1 cellular context compared by ENCODE assay signal in the genomic region with DNA sequence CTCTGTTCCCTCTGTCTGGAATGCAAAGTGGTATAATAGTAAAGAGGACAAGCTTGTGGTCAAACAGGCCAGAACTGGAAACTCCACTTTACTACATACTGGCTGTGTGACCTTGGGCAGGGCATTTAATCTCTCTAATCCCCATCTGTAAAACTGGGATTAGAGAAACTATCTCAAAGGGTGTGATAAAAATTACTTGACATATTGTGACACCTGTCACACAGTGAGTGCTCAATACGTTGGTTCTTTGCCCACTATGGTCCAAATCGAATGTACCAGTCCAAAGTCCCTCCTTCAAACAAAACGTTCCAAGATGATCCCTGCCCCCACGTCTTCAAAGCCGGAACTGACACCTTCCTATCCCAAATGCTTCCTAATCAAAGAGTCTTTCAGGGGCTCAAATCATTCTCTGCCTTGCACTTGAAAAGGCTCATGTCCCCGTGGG.
TF ChIP-seq lines count a peak whose summit lies in the region.

No MANE protein-coding gene starts in this region.

TF ChIP-seq in HepG2, 621 proteins besides CTCF, POLR2A, EP300 and RAD21 (continued from another document and continues in another):
- no peak for TF ChIP-seq ZNF709 (CRISPR knock-in tag; IDR thresholded peaks at IDR 0.05)
- peak; percentile 62; the same call in 1 of the 2 replicates for TF ChIP-seq CREM (IDR thresholded peaks at IDR 0.05)
- TF ChIP-seq CREM (CRISPR knock-in tag; IDR thresholded peaks at IDR 0.05), result no peak
- TF ChIP-seq, protein P1, sequence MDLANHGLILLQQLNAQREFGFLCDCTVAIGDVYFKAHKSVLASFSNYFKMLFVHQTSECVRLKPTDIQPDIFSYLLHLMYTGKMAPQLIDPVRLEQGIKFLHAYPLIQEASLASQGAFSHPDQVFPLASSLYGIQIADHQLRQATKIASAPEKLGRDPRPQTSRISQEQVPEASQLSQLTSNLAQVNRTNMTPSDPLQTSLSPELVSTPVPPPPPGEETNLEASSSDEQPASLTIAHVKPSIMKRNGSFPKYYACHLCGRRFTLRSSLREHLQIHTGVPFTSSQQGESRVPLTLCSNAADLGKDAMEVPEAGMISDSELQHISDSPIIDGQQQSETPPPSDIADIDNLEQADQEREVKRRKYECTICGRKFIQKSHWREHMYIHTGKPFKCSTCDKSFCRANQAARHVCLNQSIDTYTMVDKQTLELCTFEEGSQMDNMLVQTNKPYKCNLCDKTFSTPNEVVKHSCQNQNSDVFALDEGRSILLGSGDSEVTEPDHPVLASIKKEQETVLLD (CRISPR knock-in tag; IDR thresholded peaks at IDR 0.05; ENCODE audit: low read depth), result no peak
- TF ChIP-seq ZNF644 (CRISPR knock-in tag; IDR thresholded peaks at IDR 0.05; ENCODE audit: low read depth), result no peak
- TF ChIP-seq MIER2 (CRISPR knock-in tag; IDR thresholded peaks at IDR 0.05), result no peak
- TF ChIP-seq ZNF572 (CRISPR knock-in tag; IDR thresholded peaks at IDR 0.05), result no peak
- TF ChIP-seq ZNF564 (CRISPR knock-in tag; IDR thresholded peaks at IDR 0.05), result no peak
- TF ChIP-seq, protein P2, sequence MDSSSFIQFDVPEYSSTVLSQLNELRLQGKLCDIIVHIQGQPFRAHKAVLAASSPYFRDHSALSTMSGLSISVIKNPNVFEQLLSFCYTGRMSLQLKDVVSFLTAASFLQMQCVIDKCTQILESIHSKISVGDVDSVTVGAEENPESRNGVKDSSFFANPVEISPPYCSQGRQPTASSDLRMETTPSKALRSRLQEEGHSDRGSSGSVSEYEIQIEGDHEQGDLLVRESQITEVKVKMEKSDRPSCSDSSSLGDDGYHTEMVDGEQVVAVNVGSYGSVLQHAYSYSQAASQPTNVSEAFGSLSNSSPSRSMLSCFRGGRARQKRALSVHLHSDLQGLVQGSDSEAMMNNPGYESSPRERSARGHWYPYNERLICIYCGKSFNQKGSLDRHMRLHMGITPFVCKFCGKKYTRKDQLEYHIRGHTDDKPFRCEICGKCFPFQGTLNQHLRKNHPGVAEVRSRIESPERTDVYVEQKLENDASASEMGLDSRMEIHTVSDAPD (CRISPR knock-in tag; IDR thresholded peaks at IDR 0.05), result no peak
- TF ChIP-seq, protein P3, sequence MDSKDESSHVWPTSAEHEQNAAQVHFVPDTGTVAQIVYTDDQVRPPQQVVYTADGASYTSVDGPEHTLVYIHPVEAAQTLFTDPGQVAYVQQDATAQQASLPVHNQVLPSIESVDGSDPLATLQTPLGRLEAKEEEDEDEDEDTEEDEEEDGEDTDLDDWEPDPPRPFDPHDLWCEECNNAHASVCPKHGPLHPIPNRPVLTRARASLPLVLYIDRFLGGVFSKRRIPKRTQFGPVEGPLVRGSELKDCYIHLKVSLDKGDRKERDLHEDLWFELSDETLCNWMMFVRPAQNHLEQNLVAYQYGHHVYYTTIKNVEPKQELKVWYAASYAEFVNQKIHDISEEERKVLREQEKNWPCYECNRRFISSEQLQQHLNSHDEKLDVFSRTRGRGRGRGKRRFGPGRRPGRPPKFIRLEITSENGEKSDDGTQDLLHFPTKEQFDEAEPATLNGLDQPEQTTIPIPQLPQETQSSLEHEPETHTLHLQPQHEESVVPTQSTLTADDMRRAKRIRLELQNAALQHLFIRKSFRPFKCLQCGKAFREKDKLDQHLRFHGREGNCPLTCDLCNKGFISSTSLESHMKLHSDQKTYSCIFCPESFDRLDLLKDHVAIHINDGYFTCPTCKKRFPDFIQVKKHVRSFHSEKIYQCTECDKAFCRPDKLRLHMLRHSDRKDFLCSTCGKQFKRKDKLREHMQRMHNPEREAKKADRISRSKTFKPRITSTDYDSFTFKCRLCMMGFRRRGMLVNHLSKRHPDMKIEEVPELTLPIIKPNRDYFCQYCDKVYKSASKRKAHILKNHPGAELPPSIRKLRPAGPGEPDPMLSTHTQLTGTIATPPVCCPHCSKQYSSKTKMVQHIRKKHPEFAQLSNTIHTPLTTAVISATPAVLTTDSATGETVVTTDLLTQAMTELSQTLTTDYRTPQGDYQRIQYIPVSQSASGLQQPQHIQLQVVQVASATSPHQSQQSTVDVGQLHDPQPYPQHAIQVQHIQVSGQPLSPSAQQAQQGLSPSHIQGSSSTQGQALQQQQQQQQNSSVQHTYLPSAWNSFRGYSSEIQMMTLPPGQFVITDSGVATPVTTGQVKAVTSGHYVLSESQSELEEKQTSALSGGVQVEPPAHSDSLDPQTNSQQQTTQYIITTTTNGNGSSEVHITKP (CRISPR knock-in tag; IDR thresholded peaks at IDR 0.05; ENCODE audit: low read depth), result no peak
- no peak for TF ChIP-seq SIX4 (CRISPR knock-in tag; IDR thresholded peaks at IDR 0.05)
- peak; percentile 52 for TF ChIP-seq RARA (CRISPR knock-in tag; IDR thresholded peaks at IDR 0.05)
- TF ChIP-seq NFE2L2 (IDR thresholded peaks at IDR 0.05; ENCODE audit: low read length), result no peak
- TF ChIP-seq, protein P4, sequence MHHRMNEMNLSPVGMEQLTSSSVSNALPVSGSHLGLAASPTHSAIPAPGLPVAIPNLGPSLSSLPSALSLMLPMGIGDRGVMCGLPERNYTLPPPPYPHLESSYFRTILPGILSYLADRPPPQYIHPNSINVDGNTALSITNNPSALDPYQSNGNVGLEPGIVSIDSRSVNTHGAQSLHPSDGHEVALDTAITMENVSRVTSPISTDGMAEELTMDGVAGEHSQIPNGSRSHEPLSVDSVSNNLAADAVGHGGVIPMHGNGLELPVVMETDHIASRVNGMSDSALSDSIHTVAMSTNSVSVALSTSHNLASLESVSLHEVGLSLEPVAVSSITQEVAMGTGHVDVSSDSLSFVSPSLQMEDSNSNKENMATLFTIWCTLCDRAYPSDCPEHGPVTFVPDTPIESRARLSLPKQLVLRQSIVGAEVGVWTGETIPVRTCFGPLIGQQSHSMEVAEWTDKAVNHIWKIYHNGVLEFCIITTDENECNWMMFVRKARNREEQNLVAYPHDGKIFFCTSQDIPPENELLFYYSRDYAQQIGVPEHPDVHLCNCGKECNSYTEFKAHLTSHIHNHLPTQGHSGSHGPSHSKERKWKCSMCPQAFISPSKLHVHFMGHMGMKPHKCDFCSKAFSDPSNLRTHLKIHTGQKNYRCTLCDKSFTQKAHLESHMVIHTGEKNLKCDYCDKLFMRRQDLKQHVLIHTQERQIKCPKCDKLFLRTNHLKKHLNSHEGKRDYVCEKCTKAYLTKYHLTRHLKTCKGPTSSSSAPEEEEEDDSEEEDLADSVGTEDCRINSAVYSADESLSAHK (CRISPR knock-in tag; IDR thresholded peaks at IDR 0.05; ENCODE audit: borderline replicate concordance), result no peak
- TF ChIP-seq ZNF292 (CRISPR knock-in tag; IDR thresholded peaks at IDR 0.05; ENCODE audit: borderline replicate concordance, low read depth), result no peak
- TF ChIP-seq KDM5B (CRISPR knock-in tag; IDR thresholded peaks at IDR 0.05; ENCODE audit: borderline replicate concordance), result no peak
- TF ChIP-seq, protein P5, sequence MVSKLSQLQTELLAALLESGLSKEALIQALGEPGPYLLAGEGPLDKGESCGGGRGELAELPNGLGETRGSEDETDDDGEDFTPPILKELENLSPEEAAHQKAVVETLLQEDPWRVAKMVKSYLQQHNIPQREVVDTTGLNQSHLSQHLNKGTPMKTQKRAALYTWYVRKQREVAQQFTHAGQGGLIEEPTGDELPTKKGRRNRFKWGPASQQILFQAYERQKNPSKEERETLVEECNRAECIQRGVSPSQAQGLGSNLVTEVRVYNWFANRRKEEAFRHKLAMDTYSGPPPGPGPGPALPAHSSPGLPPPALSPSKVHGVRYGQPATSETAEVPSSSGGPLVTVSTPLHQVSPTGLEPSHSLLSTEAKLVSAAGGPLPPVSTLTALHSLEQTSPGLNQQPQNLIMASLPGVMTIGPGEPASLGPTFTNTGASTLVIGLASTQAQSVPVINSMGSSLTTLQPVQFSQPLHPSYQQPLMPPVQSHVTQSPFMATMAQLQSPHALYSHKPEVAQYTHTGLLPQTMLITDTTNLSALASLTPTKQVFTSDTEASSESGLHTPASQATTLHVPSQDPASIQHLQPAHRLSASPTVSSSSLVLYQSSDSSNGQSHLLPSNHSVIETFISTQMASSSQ (IDR thresholded peaks at IDR 0.05; ENCODE audit: low read depth), result 0 out of 2 replicates have a peak, but pooled peaks have one; percentile 26
- TF ChIP-seq, protein P5 (CRISPR knock-in tag; IDR thresholded peaks at IDR 0.05; ENCODE audit: borderline replicate concordance), result no peak
- no peak; the same call in 1 of the 2 replicates for TF ChIP-seq NR2F2 (IDR thresholded peaks at IDR 0.05; ENCODE audit: borderline replicate concordance, low read depth)
- TF ChIP-seq KLF16 (CRISPR knock-in tag; IDR thresholded peaks at IDR 0.05), result no peak
- TF ChIP-seq ZNF160 (CRISPR knock-in tag; IDR thresholded peaks at IDR 0.05), result no peak; the same call in 1 of the 2 replicates
- TF ChIP-seq TRIM24 (CRISPR knock-in tag; IDR thresholded peaks at IDR 0.05), result no peak
- TF ChIP-seq, protein P6, sequence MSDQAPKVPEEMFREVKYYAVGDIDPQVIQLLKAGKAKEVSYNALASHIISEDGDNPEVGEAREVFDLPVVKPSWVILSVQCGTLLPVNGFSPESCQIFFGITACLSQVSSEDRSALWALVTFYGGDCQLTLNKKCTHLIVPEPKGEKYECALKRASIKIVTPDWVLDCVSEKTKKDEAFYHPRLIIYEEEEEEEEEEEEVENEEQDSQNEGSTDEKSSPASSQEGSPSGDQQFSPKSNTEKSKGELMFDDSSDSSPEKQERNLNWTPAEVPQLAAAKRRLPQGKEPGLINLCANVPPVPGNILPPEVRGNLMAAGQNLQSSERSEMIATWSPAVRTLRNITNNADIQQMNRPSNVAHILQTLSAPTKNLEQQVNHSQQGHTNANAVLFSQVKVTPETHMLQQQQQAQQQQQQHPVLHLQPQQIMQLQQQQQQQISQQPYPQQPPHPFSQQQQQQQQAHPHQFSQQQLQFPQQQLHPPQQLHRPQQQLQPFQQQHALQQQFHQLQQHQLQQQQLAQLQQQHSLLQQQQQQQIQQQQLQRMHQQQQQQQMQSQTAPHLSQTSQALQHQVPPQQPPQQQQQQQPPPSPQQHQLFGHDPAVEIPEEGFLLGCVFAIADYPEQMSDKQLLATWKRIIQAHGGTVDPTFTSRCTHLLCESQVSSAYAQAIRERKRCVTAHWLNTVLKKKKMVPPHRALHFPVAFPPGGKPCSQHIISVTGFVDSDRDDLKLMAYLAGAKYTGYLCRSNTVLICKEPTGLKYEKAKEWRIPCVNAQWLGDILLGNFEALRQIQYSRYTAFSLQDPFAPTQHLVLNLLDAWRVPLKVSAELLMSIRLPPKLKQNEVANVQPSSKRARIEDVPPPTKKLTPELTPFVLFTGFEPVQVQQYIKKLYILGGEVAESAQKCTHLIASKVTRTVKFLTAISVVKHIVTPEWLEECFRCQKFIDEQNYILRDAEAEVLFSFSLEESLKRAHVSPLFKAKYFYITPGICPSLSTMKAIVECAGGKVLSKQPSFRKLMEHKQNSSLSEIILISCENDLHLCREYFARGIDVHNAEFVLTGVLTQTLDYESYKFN (CRISPR knock-in tag; conservative IDR thresholded peaks at IDR 0.05), result peak; percentile 92
- TF ChIP-seq, protein P7, sequence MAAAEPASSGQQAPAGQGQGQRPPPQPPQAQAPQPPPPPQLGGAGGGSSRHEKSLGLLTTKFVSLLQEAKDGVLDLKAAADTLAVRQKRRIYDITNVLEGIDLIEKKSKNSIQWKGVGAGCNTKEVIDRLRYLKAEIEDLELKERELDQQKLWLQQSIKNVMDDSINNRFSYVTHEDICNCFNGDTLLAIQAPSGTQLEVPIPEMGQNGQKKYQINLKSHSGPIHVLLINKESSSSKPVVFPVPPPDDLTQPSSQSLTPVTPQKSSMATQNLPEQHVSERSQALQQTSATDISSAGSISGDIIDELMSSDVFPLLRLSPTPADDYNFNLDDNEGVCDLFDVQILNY (CRISPR knock-in tag; conservative IDR thresholded peaks at IDR 0.05), result no peak
- no peak for TF ChIP-seq NONO (IDR thresholded peaks at IDR 0.05)
- peak; percentile 5; the same call in 1 of the 2 replicates for TF ChIP-seq NONO (CRISPR knock-in tag; conservative IDR thresholded peaks at IDR 0.05)
- no peak for TF ChIP-seq HMGA1 (CRISPR knock-in tag; conservative IDR thresholded peaks at IDR 0.05)
- no peak; the same call in 1 of the 2 replicates for TF ChIP-seq KLF11 (CRISPR knock-in tag; IDR thresholded peaks at IDR 0.05)
- TF ChIP-seq RARG (CRISPR knock-in tag; IDR thresholded peaks at IDR 0.05; ENCODE audit: low read depth), result no peak
- TF ChIP-seq, protein P8, sequence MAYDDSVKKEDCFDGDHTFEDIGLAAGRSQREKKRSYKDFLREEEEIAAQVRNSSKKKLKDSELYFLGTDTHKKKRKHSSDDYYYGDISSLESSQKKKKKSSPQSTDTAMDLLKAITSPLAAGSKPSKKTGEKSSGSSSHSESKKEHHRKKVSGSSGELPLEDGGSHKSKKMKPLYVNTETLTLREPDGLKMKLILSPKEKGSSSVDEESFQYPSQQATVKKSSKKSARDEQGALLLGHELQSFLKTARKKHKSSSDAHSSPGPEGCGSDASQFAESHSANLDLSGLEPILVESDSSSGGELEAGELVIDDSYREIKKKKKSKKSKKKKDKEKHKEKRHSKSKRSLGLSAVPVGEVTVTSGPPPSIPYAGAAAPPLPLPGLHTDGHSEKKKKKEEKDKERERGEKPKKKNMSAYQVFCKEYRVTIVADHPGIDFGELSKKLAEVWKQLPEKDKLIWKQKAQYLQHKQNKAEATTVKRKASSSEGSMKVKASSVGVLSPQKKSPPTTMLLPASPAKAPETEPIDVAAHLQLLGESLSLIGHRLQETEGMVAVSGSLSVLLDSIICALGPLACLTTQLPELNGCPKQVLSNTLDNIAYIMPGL (CRISPR knock-in tag; IDR thresholded peaks at IDR 0.05; ENCODE audit: borderline replicate concordance in 1 of 2, low read depth in 1 of 2), result no peak
